Comparison of ENCODE assay signal across 8 cellular contexts in genomic region chr12:94207467-94208432, GRCh38. TPM values are rescaled to one million over a fixed set of nuclear protein-coding genes. Genes with fewer than 3 reads are reported as not detected.
DNase-seq lines count a peak whose midpoint lies in the region; ATAC-seq, FAIRE-seq and TF ChIP-seq lines count a peak whose summit lies in the region.

No MANE protein-coding gene starts in this region.

- TF ChIP-seq RAD21 in GM12878 (IDR thresholded peaks at IDR 0.05; ENCODE audit: insufficient read depth, low read depth, low read length) = no peak; the same call in 1 of the 2 replicates

- peaks cover 4% of the 10 kb centered on the region for H3K9me3 Mint-ChIP-seq in natural killer cell treated with Interleukin-12 subunit alpha and Interleukin-12 subunit beta and Interleukin-15 and Interleukin-18, amount 100 ng/mL, for 72 hours

- TF ChIP-seq POLR2A in GM12891 (IDR thresholded peaks at IDR 0.05; ENCODE audit: low read depth, low read length) (peak; percentile 28; the same call in 1 of the 2 replicates), GM12878 (IDR thresholded peaks at IDR 0.05; ENCODE audit: low read depth, low read length) (no peak; the same call in 1 of the 2 replicates)

- peaks cover 59 to 70% of the 10 kb centered on the region in 2 donors for H3K4me1 Mint-ChIP-seq in natural killer cell treated with Interleukin-12 subunit alpha and Interleukin-12 subunit beta and Interleukin-15 and Interleukin-18, amount 100 ng/mL, for 72 hours (ENCODE audit: low read depth in 2 of 2)

- RAD21 ChIA-PET in GM12878 (lab: Charles Lee; ENCODE audit: unreplicated experiment) = interaction anchor here (0.8 to 9.5 kb wide), 26 partner anchors 8 to 172 kb away, joined by 3 to 113 read pairs (median 6); partner anchors contain the start of gene PLXNC1

- peaks cover 11% of the 10 kb centered on the region for H3K36me3 Mint-ChIP-seq in natural killer cell treated with Interleukin-12 subunit alpha and Interleukin-12 subunit beta and Interleukin-15 and Interleukin-18, amount 100 ng/mL, for 72 hours

- POLR2A ChIA-PET in GM12878 (lab: Charles Lee) = interaction anchor here (0.7 to 6.3 kb wide), 16 partner anchors 10 to 98 kb away, joined by 3 to 56 read pairs (median 6); partner anchors contain the start of gene PLXNC1

- peak; percentile 33 for FAIRE-seq in GM12891 (lab: Jason Lieb, UNC)
- peak; percentile 84 for FAIRE-seq in GM12878 (lab: Jason Lieb, UNC)

- peak overlapping the region; percentile 99 for H3K27ac Mint-ChIP-seq in natural killer cell treated with Interleukin-12 subunit alpha and Interleukin-12 subunit beta and Interleukin-15 and Interleukin-18, amount 100 ng/mL, for 72 hours

- H3K27me3 ChIP-seq in GM12878 (replicated peaks in 1 of 2; ENCODE audit: control insufficient read depth in 2 of 2, insufficient read depth in 2 of 2, low read length in 1 of 2) = no peaks in the 10 kb centered on the region

- H3K27me3 Mint-ChIP-seq in natural killer cell treated with Interleukin-12 subunit alpha and Interleukin-12 subunit beta and Interleukin-15 and Interleukin-18, amount 100 ng/mL, for 72 hours = no peaks in the 10 kb centered on the region

- H3K4me1 ChIP-seq in GM12878 (ENCODE audit: control insufficient read depth, insufficient read depth, low read length) = peaks cover 49% of the 10 kb centered on the region

- TSS peak; percentile 68 for BruUV-seq in GM12878 (replicated peaks; lab: Mats Ljungman, UMichigan)

- H4K20me1 ChIP-seq in GM12878 (ENCODE audit: control insufficient read depth, insufficient read depth) = no peaks in the 10 kb centered on the region

- WGBS in GM12878 (ENCODE audit: insufficient coverage, insufficient replicate concordance, low lambda C conversion rate, missing lambda C conversion rate) = 0% methylated on average over 12 of the region's 12 CpGs

- no peak overlapping the region for H2AFZ ChIP-seq in GM12878 (ENCODE audit: control insufficient read depth, low read depth, low read length)

- peak; percentile 81 for ATAC-seq in GM21723 (IDR thresholded peaks at IDR 0.05; ENCODE audit: unreplicated experiment)
- ATAC-seq in GM12878 = peak; percentile 78
- ATAC-seq in natural killer cell treated with Interleukin-12 subunit alpha and Interleukin-12 subunit beta and Interleukin-15 and Interleukin-18, amount 100 ng/mL, for 72 hours = peak; percentile 79 to 86

- peak overlapping the region; percentile 100 for H3K27ac ChIP-seq in GM12878 (ENCODE audit: control insufficient read depth, insufficient read depth)

- peak overlapping the region; percentile 70 for H3K4me2 ChIP-seq in GM12878 (ENCODE audit: control insufficient read depth, insufficient read depth)

- in situ Hi-C loops in GM12878 (cut with MboI) = no loop called here

- DNase-seq in GM12891 (ENCODE audit: insufficient read length, low spot score) (peak; percentile 37), NAMALWA (ENCODE audit: low spot score) (peak; percentile 92), GM12878 (ENCODE audit: low read depth, low spot score) (peak; percentile 89), NCI-H1105 (lab: John Stamatoyannopoulos, UW) (no peak), DMS114 treated with DMSO at 0.1 percent for 48 hours (lab: John Stamatoyannopoulos, UW; ENCODE audit: unreplicated experiment) (no peak), T-helper 9 cell (no peak)
- DNase-seq in natural killer cell treated with Interleukin-12 subunit alpha and Interleukin-12 subunit beta and Interleukin-15 and Interleukin-18, amount 100 ng/mL, for 72 hours (ENCODE audit: low spot score) = peak; percentile 69

- peak overlapping the region; percentile 58 for H3K4me3 ChIP-seq in GM12878

- H3K36me3 ChIP-seq in GM12878 (ENCODE audit: control insufficient read depth in 2 of 2, insufficient read depth in 2 of 2, low read length in 1 of 2) = peaks cover 4 to 11% of the 10 kb centered on the region in 2 experiments; a peak in 3 of 4 replicates

- peak overlapping the region; percentile 88 for H3K4me3 Mint-ChIP-seq in natural killer cell treated with Interleukin-12 subunit alpha and Interleukin-12 subunit beta and Interleukin-15 and Interleukin-18, amount 100 ng/mL, for 72 hours

- no peaks in the 10 kb centered on the region for H3K9me3 ChIP-seq in GM12878 (replicated peaks; ENCODE audit: control insufficient read depth, insufficient read depth, low read length)

- peak in 1 of 2 experiments; percentile 77; a peak in 3 of 4 replicates for TF ChIP-seq EP300 in GM12878 (IDR thresholded peaks at IDR 0.05; ENCODE audit: borderline replicate concordance in 1 of 2, control insufficient read depth in 1 of 2, low read depth in 2 of 2, low read length in 2 of 2)

- H3K9ac ChIP-seq in GM12878 (ENCODE audit: control insufficient read depth, insufficient read depth, low read length) = peak overlapping the region; percentile 82

- no peak for TF ChIP-seq CTCF in GM12878 (IDR thresholded peaks at IDR 0.05 in 2 of 3, conservative IDR thresholded peaks at IDR 0.05 in 1 of 3; ENCODE audit: control insufficient read depth in 2 of 3, extremely low read depth in 1 of 3, insufficient read depth in 1 of 3, low read depth in 3 of 3, low read length in 3 of 3)

- CTCF ChIA-PET in GM12878 (lab: Yijun Ruan, JAX) = interaction anchor here (0.6 to 2.4 kb wide), 20 partner anchors 10 to 227 kb away, joined by 3 to 19 read pairs (median 4); no protein-coding TSS in a partner anchor

- intact Hi-C loops in GM12878 (cut with micrococcal nuclease; ENCODE audit: unreplicated experiment) = loop anchor here (1.0 kb wide), 3 partner anchors 21 to 55 kb away; no protein-coding TSS in a partner anchor

- SMC1A ChIA-PET in GM12878 (lab: Charles Lee; ENCODE audit: uncharacterized antibody, unreplicated experiment) = interaction anchor here (0.6 to 13.0 kb wide), 32 partner anchors 8 to 792 kb away, joined by 3 to 238 read pairs (median 5); partner anchors contain the start of gene PLXNC1

- peaks cover 39% of the 10 kb centered on the region for H3K79me2 ChIP-seq in GM12878 (ENCODE audit: control insufficient read depth, insufficient read depth, low read length)

TF ChIP-seq in GM12891, 5 proteins besides CTCF, POLR2A, EP300 and RAD21:
- TF ChIP-seq PAX5 (IDR thresholded peaks at IDR 0.05; ENCODE audit: insufficient read depth, low read length, severe bottlenecking) (no peak), SPI1 (IDR thresholded peaks at IDR 0.05; ENCODE audit: low read depth, low read length) (peak; percentile 85), POLR2AphosphoS5 (IDR thresholded peaks at IDR 0.05; ENCODE audit: low read depth, low read length) (no peak; the same call in none of the 2 replicates), TAF1 (IDR thresholded peaks at IDR 0.05; ENCODE audit: low read depth, low read length) (peak; percentile 56; the same call in 1 of the 2 replicates), POU2F2 (IDR thresholded peaks at IDR 0.05; ENCODE audit: low read depth, low read length) (peak; percentile 85)

TF ChIP-seq in GM12878, 131 proteins besides CTCF, POLR2A, EP300 and RAD21 (continues in another document):
- no peak for TF ChIP-seq MYC (IDR thresholded peaks at IDR 0.05; ENCODE audit: insufficient read depth, insufficient read length, insufficient replicate concordance, low read length, severe bottlenecking)
- TF ChIP-seq FOXK2 (IDR thresholded peaks at IDR 0.05) = no peak
- TF ChIP-seq HCFC1 (IDR thresholded peaks at IDR 0.05; ENCODE audit: low read length) = 0 out of 2 replicates have a peak, but pooled peaks have one; percentile 30
- no peak for TF ChIP-seq SIX5 (IDR thresholded peaks at IDR 0.05; ENCODE audit: low read depth, low read length, severe bottlenecking)
- no peak for TF ChIP-seq ZNF622 (IDR thresholded peaks at IDR 0.05)
- TF ChIP-seq, protein P1, sequence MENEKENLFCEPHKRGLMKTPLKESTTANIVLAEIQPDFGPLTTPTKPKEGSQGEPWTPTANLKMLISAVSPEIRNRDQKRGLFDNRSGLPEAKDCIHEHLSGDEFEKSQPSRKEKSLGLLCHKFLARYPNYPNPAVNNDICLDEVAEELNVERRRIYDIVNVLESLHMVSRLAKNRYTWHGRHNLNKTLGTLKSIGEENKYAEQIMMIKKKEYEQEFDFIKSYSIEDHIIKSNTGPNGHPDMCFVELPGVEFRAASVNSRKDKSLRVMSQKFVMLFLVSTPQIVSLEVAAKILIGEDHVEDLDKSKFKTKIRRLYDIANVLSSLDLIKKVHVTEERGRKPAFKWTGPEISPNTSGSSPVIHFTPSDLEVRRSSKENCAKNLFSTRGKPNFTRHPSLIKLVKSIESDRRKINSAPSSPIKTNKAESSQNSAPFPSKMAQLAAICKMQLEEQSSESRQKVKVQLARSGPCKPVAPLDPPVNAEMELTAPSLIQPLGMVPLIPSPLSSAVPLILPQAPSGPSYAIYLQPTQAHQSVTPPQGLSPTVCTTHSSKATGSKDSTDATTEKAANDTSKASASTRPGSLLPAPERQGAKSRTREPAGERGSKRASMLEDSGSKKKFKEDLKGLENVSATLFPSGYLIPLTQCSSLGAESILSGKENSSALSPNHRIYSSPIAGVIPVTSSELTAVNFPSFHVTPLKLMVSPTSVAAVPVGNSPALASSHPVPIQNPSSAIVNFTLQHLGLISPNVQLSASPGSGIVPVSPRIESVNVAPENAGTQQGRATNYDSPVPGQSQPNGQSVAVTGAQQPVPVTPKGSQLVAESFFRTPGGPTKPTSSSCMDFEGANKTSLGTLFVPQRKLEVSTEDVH (IDR thresholded peaks at IDR 0.05; ENCODE audit: low read depth, partially characterized antibody) = no peak

RNA-seq across cellular contexts. Expression of gene PLXNC1, which starts 59.4 kb away (rescaled TPM):
- polyA plus RNA-seq in GM12891 (2012; ENCODE audit: low read depth, missing spikeins) = 9.9 TPM
- 343 and 360 TPM in 2 replicates for total RNA-seq in GM12878 (2013; cell fraction: nucleolus; rRNA removed)
- 29.4 and 31.9 TPM in 2 replicates for total RNA-seq in GM12878 (2014; rRNA removed)
- total RNA-seq in GM12878 (2014; rRNA removed; fragmentation: Illumina TruSeq; extraction: Trizol) = 34.6 and 34.8 TPM in 2 replicates
- total RNA-seq in GM12878 (2021) = 35.2 and 36.4 TPM in 2 replicates
- 10.7 TPM for polyA plus RNA-seq in GM12878 (2011; ENCODE audit: low read depth)
- polyA plus RNA-seq in GM12878 (2011; rRNA removed) = 41.2 and 47.8 TPM in 2 replicates
- polyA plus RNA-seq in GM12878 (2011; cell fraction: cytosol; rRNA removed) = 20.9 and 21.4 TPM in 2 replicates
- polyA plus RNA-seq in GM12878 (2011; cell fraction: nucleus; rRNA removed) = 52.1 and 55.5 TPM in 2 replicates
- polyA plus RNA-seq in GM12878 (2012) = 13.0 and 18.3 TPM in 2 replicates
- 29.5 and 33.2 TPM in 2 replicates for polyA plus RNA-seq in GM12878 (2014; fragmentation: Illumina TruSeq; extraction: Trizol)
- polyA plus RNA-seq in GM12878 (2014; fragmentation: Nextera tagmentation; extraction: Ambion mirVana) = 1 to 10 TPM; 5.2 to 6.6 TPM
- polyA plus RNA-seq in GM12878 (2014; rRNA removed) = 17.8 and 19.8 TPM in 2 replicates
- polyA plus RNA-seq in GM12878 (2016; fragmentation: Nextera tagmentation; extraction: Ambion mirVana) = 1 to 10 TPM; 6.3 to 8.6 TPM
- polyA minus RNA-seq in GM12878 (2011; rRNA and poly(A)+ RNA removed) = 101 and 119 TPM in 2 replicates
- 21.5 and 24.2 TPM in 2 replicates for polyA minus RNA-seq in GM12878 (2011; cell fraction: cytosol; rRNA and poly(A)+ RNA removed)
- polyA minus RNA-seq in GM12878 (2011; cell fraction: nucleus; rRNA and poly(A)+ RNA removed) = 88.5 and 139 TPM in 2 replicates
- total RNA-seq in natural killer cell treated with Interleukin-12 subunit alpha and Interleukin-12 subunit beta and Interleukin-15 and Interleukin-18, amount 100 ng/mL, for 72 hours = 10 to 100 TPM; 14.7 to 20.6 TPM

Comparison
In these comparisons a context has a peak if more than half of its experiments do, and no peak if none do; other contexts are left out.
1. DNase-seq: peak in GM12891 (single experiment), NAMALWA (single experiment), GM12878 (single experiment) and natural killer cell treated with Interleukin-12 subunit alpha and Interleukin-12 subunit beta and Interleukin-15 and Interleukin-18, amount 100 ng/mL, for 72 hours (single experiment); none in NCI-H1105 (single experiment), DMS114 treated with DMSO at 0.1 percent for 48 hours (single experiment) and T-helper 9 cell (single experiment).
2. Peak in every context shown above with its lines, with median percentiles within 50 percentile points of each other: ATAC-seq.